ENCODE assay signal across 2 cellular contexts in genomic region chr22:40099887-40100286, GRCh38.
A peak's percentile ranks its signal among the peaks of the same experiment; 100 is the strongest.
DNase-seq lines count a peak whose midpoint lies in the region; ATAC-seq and TF ChIP-seq lines count a peak whose summit lies in the region.
"Not testable (repeated sequence)": the region's sequence is repeated elsewhere in the genome, so short reads cannot be mapped to it uniquely, and the experiment has no call there.

No MANE protein-coding gene starts in this region.

- intact Hi-C loops in psoas muscle (cut with DNase I) = not testable (repeated sequence)

- not testable (repeated sequence) for H3K4me3 ChIP-seq in HEK293 (ENCODE audit: low read depth, low read length); psoas muscle

- DNase-seq in psoas muscle = not testable (repeated sequence)

- POLR2A ChIA-PET in HEK293 (lab: Yijun Ruan, JAX) = interaction anchor here (0.6 kb wide), 1 partner anchor 27 kb away, joined by 3 read pairs; no protein-coding TSS in a partner anchor

- CTCF ChIA-PET in HEK293 (lab: Yijun Ruan, JAX) = interaction anchor here (0.6 to 0.7 kb wide), 2 partner anchors 27 to 1533 kb away, joined by 3 to 4 read pairs; no protein-coding TSS in a partner anchor

- not testable (repeated sequence) for H3K27me3 ChIP-seq in psoas muscle (ENCODE audit: insufficient read depth in 3 of 3, low read length in 2 of 3)

- ATAC-seq in psoas muscle = not testable (repeated sequence)

- H3K36me3 ChIP-seq in HEK293 (ENCODE audit: control insufficient read depth in 2 of 2, insufficient read depth in 1 of 2, low read length in 2 of 2); psoas muscle (ENCODE audit: insufficient read depth in 1 of 2, low read depth in 1 of 2): not testable (repeated sequence)

- not testable (repeated sequence) for TF ChIP-seq CTCF in HEK293 (tag by site-specific recombination; IDR thresholded peaks at IDR 0.05); psoas muscle (IDR thresholded peaks at IDR 0.05)

- H3K27ac ChIP-seq in HEK293 (ENCODE audit: extremely low read depth, low read depth, low read length) = not testable (repeated sequence)
- peak overlapping the region; percentile 91 for H3K27ac ChIP-seq in psoas muscle

- not testable (repeated sequence) for H3K9me3 ChIP-seq in HEK293 (ENCODE audit: control insufficient read depth, insufficient read depth, low read depth, low read length); psoas muscle

- not testable (repeated sequence) for H3K4me1 ChIP-seq in HEK293 (ENCODE audit: control insufficient read depth, insufficient read depth, low read length)
- peaks cover 23% of the 10 kb centered on the region for H3K4me1 ChIP-seq in psoas muscle

- 95 to 99% (median 98%) methylated on average over 7 of the region's 7 CpGs for WGBS in psoas muscle, 3 donors

TF ChIP-seq in HEK293, 187 proteins besides CTCF, POLR2A, EP300 and RAD21:
- TF ChIP-seq ZNF394 (tag by site-specific recombination; IDR thresholded peaks at IDR 0.05; ENCODE audit: borderline replicate concordance) (peak; percentile 81; the same call in 1 of the 2 replicates), ZBTB8A (tag by site-specific recombination; IDR thresholded peaks at IDR 0.05) (peak; percentile 48), ZNF140 (tag by site-specific recombination; IDR thresholded peaks at IDR 0.05) (peak; percentile 62; the same call in 1 of the 2 replicates), ZNF623 (tag by site-specific recombination; IDR thresholded peaks at IDR 0.05) (peak; percentile 55), ZBTB11 (tag by site-specific recombination; conservative IDR thresholded peaks at IDR 0.05; ENCODE audit: low read depth) (peak; percentile 53; the same call in 1 of the 2 replicates), ZNF560 (tag by site-specific recombination; IDR thresholded peaks at IDR 0.05; ENCODE audit: borderline replicate concordance) (0 out of 2 replicates have a peak, but pooled peaks have one; percentile 29), ZNF510 (tag by site-specific recombination; IDR thresholded peaks at IDR 0.05; ENCODE audit: insufficient replicate concordance) (peak; percentile 37), ZNF518A (tag by site-specific recombination; conservative IDR thresholded peaks at IDR 0.05; ENCODE audit: low read depth) (peak; percentile 81), ZXDB (tag by site-specific recombination; IDR thresholded peaks at IDR 0.05) (peak; percentile 28; the same call in 1 of the 2 replicates), ZNF433 (tag by site-specific recombination; IDR thresholded peaks at IDR 0.05; ENCODE audit: low read depth) (0 out of 2 replicates have a peak, but pooled peaks have one; percentile 45), ZNF555 (tag by site-specific recombination; conservative IDR thresholded peaks at IDR 0.05) (peak; percentile 57), ZNF654 (tag by site-specific recombination; IDR thresholded peaks at IDR 0.05; ENCODE audit: low read depth) (peak; percentile 11; the same call in 1 of the 2 replicates), ZNF558 (tag by site-specific recombination; IDR thresholded peaks at IDR 0.05) (0 out of 2 replicates have a peak, but pooled peaks have one; percentile 24), ZNF426 (tag by site-specific recombination; IDR thresholded peaks at IDR 0.05) (peak; percentile 68), REST (tag by site-specific recombination; IDR thresholded peaks at IDR 0.05) (peak; percentile 37; the same call in 1 of the 2 replicates)
